ENCODE assay signal across 28 cellular contexts in genomic region chr13:46040763-46041162, GRCh38.
"Had no signal": no experiment of that assay in that cellular context is flagged by ENCODE, and none has a peak within 500 bp of the region (broad histone marks: within the 10 kb centered on the region; RNA-seq: fewer than 3 reads in every experiment).

No MANE protein-coding gene starts in this region.

- H3K4me2 ChIP-seq: smooth muscle cell had no signal

- H3K9ac ChIP-seq: parathyroid adenoma had no signal

- ATAC-seq: heart right ventricle; left lung; mucosa of descending colon; natural killer cell treated with Interleukin-12 subunit alpha and Interleukin-12 subunit beta and Interleukin-15 and Interleukin-18, amount 100 ng/mL, for 72 hours; right lobe of liver had no signal

- H3K27me3 ChIP-seq: esophagus squamous epithelium, heart right ventricle, left lung, neutrophil, right lobe of liver, stomach, thyroid gland had no signal

- H3K4me3 ChIP-seq: coronary artery, esophagus squamous epithelium, heart right ventricle, left lung, mucosa of descending colon, right lobe of liver, smooth muscle cell, stomach, thyroid gland had no signal

- DNase-seq: dermis blood vessel endothelial cell; effector memory CD4-positive, alpha-beta T cell; erythroblast; esophagus squamous epithelium; foreskin melanocyte; glutamatergic neuron; heart right ventricle; hippocampal formation; left cardiac atrium; left lung; mesenchymal stem cell; mucosa of descending colon; naive B cell; right lobe of liver; stimulated activated CD4-positive, alpha-beta T cell treated with anti-CD3 and anti-CD28 coated beads, Interleukin-12 subunit alpha, Interleukin-12 subunit beta, amount 100 ng/mL, for 4 hours; stimulated activated CD4-positive, alpha-beta T cell treated with anti-CD3 and anti-CD28 coated beads, Interleukin-1b, Interleukin-23, amount 100 ng/mL, for 48 hours; stimulated activated CD4-positive, alpha-beta T cell treated with anti-CD3 and anti-CD28 coated beads, Interleukin-4, amount 100 ng/mL, for 1 hour; stimulated activated CD8-positive, alpha-beta memory T cell treated with anti-CD3 and anti-CD28 coated beads, Interleukin-4, amount 100 ng/mL, for 48 hours; stimulated activated naive CD4-positive, alpha-beta T cell; stomach; thyroid gland had no signal

- H3K36me3 ChIP-seq: thyroid gland had no signal

- H2AFZ ChIP-seq: parathyroid adenoma had no signal

- FAIRE-seq: endometrium, islet of Langerhans had no signal

- H3K9me3 ChIP-seq: esophagus squamous epithelium, heart right ventricle, left lung, mucosa of descending colon, neutrophil, right lobe of liver, stomach, thyroid gland had no signal

- H3K27ac ChIP-seq: coronary artery, esophagus squamous epithelium, heart right ventricle, left lung, neutrophil, parathyroid adenoma, right lobe of liver, stomach had no signal

- H3K4me1 ChIP-seq: esophagus squamous epithelium, left lung, right lobe of liver had no signal
